Comparison of ENCODE assay signal across 25 cellular contexts in the genomic region with DNA sequence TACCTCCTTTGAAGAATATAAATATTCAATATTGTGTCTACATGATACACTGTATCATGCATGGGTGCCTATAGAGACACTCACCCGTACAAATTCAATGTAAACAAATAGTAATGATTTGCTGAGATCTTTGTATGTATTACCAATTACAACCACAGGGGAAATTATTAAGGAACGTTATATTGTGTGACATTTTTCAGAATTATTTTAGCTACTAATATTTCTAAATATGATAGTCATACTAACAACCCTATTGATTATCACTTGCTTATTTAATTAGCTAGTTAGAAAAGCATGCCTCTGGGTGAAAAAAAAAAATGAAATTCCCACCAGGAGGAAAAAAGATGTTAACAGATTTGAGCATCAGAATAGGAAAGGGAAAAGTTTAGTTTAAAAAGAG. TPM values are rescaled to one million over a fixed set of nuclear protein-coding genes. Genes with fewer than 3 reads are reported as not detected.
DNase-seq lines count a peak whose midpoint lies in the region; ATAC-seq and TF ChIP-seq lines count a peak whose summit lies in the region.
"Had no signal": no experiment of that assay in that cellular context is flagged by ENCODE, and none has a peak within 500 bp of the region (broad histone marks: within the 10 kb centered on the region; RNA-seq: fewer than 3 reads in every experiment).

No MANE protein-coding gene starts in this region.

- H3F3A ChIP-seq in SK-N-SH (replicated peaks; ENCODE audit: insufficient read depth): no peaks in the 10 kb centered on the region

- no peaks in the 10 kb centered on the region for H3K9me2 ChIP-seq in SK-N-SH

- TF ChIP-seq CTCF in endodermal cell (conservative IDR thresholded peaks at IDR 0.05) (peak; percentile 50), neural crest cell (conservative IDR thresholded peaks at IDR 0.05) (peak; percentile 54), SK-N-SH (IDR thresholded peaks at IDR 0.05) (no peak), foreskin keratinocyte (conservative IDR thresholded peaks at IDR 0.05) (no peak)

- H3K4me3 ChIP-seq in HAP-1: peak overlapping the region; percentile 39
- H3K4me3 ChIP-seq in endodermal cell (ENCODE audit: low read length): no peak overlapping the region
- no peak overlapping the region for H3K4me3 ChIP-seq in SK-N-SH (ENCODE audit: low read depth in 2 of 2, low read length in 1 of 2)
- H3K4me3 ChIP-seq: BLaER1, breast epithelium, gastrocnemius medialis had no signal

- H3K27me3 ChIP-seq in HAP-1 (ENCODE audit: low read depth) (no peaks in the 10 kb centered on the region), endodermal cell (ENCODE audit: control insufficient read depth, insufficient read depth, low read length, poor library complexity, severe bottlenecking) (no peaks in the 10 kb centered on the region), SK-N-SH (ENCODE audit: insufficient read depth) (peaks cover 12% of the 10 kb centered on the region), foreskin keratinocyte (peaks cover 3% of the 10 kb centered on the region)
- H3K27me3 ChIP-seq: BLaER1, breast epithelium had no signal

- no peaks in the 10 kb centered on the region for H3K9me3 Mint-ChIP-seq in endodermal cell
- no peaks in the 10 kb centered on the region for H3K9me3 Mint-ChIP-seq in neural crest cell
- H3K9me3 Mint-ChIP-seq in stimulated activated naive B cell treated with anti-CD40 and anti-IgM and Interleukin-4, amounts not matched to agents 10 μg/mL and 1 μg/mL and 100 μg/mL, for 72 hours: no peaks in the 10 kb centered on the region
- H3K9me3 Mint-ChIP-seq: activated naive CD4-positive, alpha-beta T cell treated with anti-CD3 and anti-CD28 coated beads, Interleukin-2, amount 10 ng/mL, durations not matched to agents 7 days and 5 days had no signal

- H3K4me1 Mint-ChIP-seq in endodermal cell: peaks cover 36% of the 10 kb centered on the region
- peaks cover 41% of the 10 kb centered on the region for H3K4me1 Mint-ChIP-seq in neural crest cell
- H3K4me1 Mint-ChIP-seq in stimulated activated naive B cell treated with anti-CD40 and anti-IgM and Interleukin-4, amounts not matched to agents 10 μg/mL and 1 μg/mL and 100 μg/mL, for 72 hours: no peaks in the 10 kb centered on the region
- H3K4me1 Mint-ChIP-seq: activated naive CD4-positive, alpha-beta T cell treated with anti-CD3 and anti-CD28 coated beads, Interleukin-2, amount 10 ng/mL, durations not matched to agents 7 days and 5 days had no signal

- DNase-seq in HAP-1 (ENCODE audit: low spot score in 2 of 2): peak in 1 of 2 experiments; percentile 15
- peak; percentile 66 for DNase-seq in NCI-H1694 treated with DMSO at 0.1 percent for 48 hours (lab: John Stamatoyannopoulos, UW)
- DNase-seq in endodermal cell: no peak
- no peak for DNase-seq in neural crest cell (ENCODE audit: low read depth, low spot score)
- DNase-seq in SK-N-SH: no peak
- DNase-seq in stimulated activated naive B cell treated with anti-CD40 and anti-IgM and Interleukin-4, amounts not matched to agents 10 μg/mL and 1 μg/mL and 100 μg/mL, for 72 hours: no peak
- no peak for DNase-seq in stimulated activated CD4-positive, alpha-beta T cell treated with anti-CD3 and anti-CD28 coated beads, Interleukin-1b, Interleukin-23, amount 100 ng/mL, for 48 hours
- DNase-seq in foreskin keratinocyte: no peak
- DNase-seq: activated CD4-positive, alpha-beta T cell treated with anti-CD3 and anti-CD28 coated beads, Interleukin-2, amount 50 U/mL, for 48 hours; activated naive CD4-positive, alpha-beta T cell treated with anti-CD3 and anti-CD28 coated beads, Interleukin-2, amount 10 ng/mL, durations not matched to agents 7 days and 5 days; gastrocnemius medialis; H7; hippocampal formation; left colon; mammary epithelial cell; NCI-H1436 treated with DMSO at 0.1 percent for 48 hours; NCI-H2171; NCI-H774; nucleus accumbens; RPMI8226; trophoblast cell had no signal

- H3K79me2 ChIP-seq in SK-N-SH (ENCODE audit: insufficient read depth): no peaks in the 10 kb centered on the region

- H4K20me1 ChIP-seq in SK-N-SH (ENCODE audit: insufficient read depth): no peaks in the 10 kb centered on the region
- H4K20me1 ChIP-seq: BLaER1 had no signal

- WGBS in endodermal cell (ENCODE audit: insufficient coverage in 1 of 2, insufficient read length in 1 of 2), 2 experiments: no CpG with 5 or more reads among the region's 2 CpGs
- 47% methylated on average over 2 of the region's 2 CpGs for WGBS in SK-N-SH (ENCODE audit: low lambda C conversion rate)

- in situ Hi-C loops in HAP-1 (cut with MboI; ENCODE audit: low sequenced_read_pairs): no loop called here

- no peak overlapping the region for H3K27ac Mint-ChIP-seq in endodermal cell
- peak overlapping the region; percentile 44 for H3K27ac Mint-ChIP-seq in neural crest cell (ENCODE audit: unreplicated experiment)
- H3K27ac Mint-ChIP-seq in stimulated activated naive B cell treated with anti-CD40 and anti-IgM and Interleukin-4, amounts not matched to agents 10 μg/mL and 1 μg/mL and 100 μg/mL, for 72 hours: no peak overlapping the region
- H3K27ac Mint-ChIP-seq: activated naive CD4-positive, alpha-beta T cell treated with anti-CD3 and anti-CD28 coated beads, Interleukin-2, amount 10 ng/mL, durations not matched to agents 7 days and 5 days had no signal

- H3K4me1 ChIP-seq in HAP-1 (peaks cover 36% of the 10 kb centered on the region), endodermal cell (ENCODE audit: control insufficient read depth, insufficient read depth, low read length) (peaks cover 3% of the 10 kb centered on the region), SK-N-SH (ENCODE audit: control insufficient read depth in 1 of 2, insufficient read depth in 2 of 2, low read depth in 1 of 2, low read length in 1 of 2) (peaks cover 0 to 5% of the 10 kb centered on the region in 2 experiments; a peak in 2 of 4 replicates), foreskin keratinocyte (no peaks in the 10 kb centered on the region)
- H3K4me1 ChIP-seq: BLaER1, breast epithelium had no signal

- H3K36me3 Mint-ChIP-seq in endodermal cell (ENCODE audit: low read depth): no peaks in the 10 kb centered on the region
- no peaks in the 10 kb centered on the region for H3K36me3 Mint-ChIP-seq in neural crest cell (ENCODE audit: low read depth)
- H3K36me3 Mint-ChIP-seq in stimulated activated naive B cell treated with anti-CD40 and anti-IgM and Interleukin-4, amounts not matched to agents 10 μg/mL and 1 μg/mL and 100 μg/mL, for 72 hours: no peaks in the 10 kb centered on the region
- H3K36me3 Mint-ChIP-seq: activated naive CD4-positive, alpha-beta T cell treated with anti-CD3 and anti-CD28 coated beads, Interleukin-2, amount 10 ng/mL, durations not matched to agents 7 days and 5 days had no signal

- no peak for TF ChIP-seq EP300 in SK-N-SH (IDR thresholded peaks at IDR 0.05; ENCODE audit: borderline replicate concordance in 1 of 2, low read depth in 1 of 2, low read length in 1 of 2)

- H3K4me3 Mint-ChIP-seq in endodermal cell (no peak overlapping the region), neural crest cell (peak overlapping the region; percentile 91)
- no peak overlapping the region for H3K4me3 Mint-ChIP-seq in stimulated activated naive B cell treated with anti-CD40 and anti-IgM and Interleukin-4, amounts not matched to agents 10 μg/mL and 1 μg/mL and 100 μg/mL, for 72 hours
- H3K4me3 Mint-ChIP-seq: activated naive CD4-positive, alpha-beta T cell treated with anti-CD3 and anti-CD28 coated beads, Interleukin-2, amount 10 ng/mL, durations not matched to agents 7 days and 5 days had no signal

- H3K27me3 Mint-ChIP-seq in endodermal cell (ENCODE audit: insufficient read depth) (no peaks in the 10 kb centered on the region), neural crest cell (ENCODE audit: low read depth) (no peaks in the 10 kb centered on the region)
- peaks cover 0 to 6% of the 10 kb centered on the region in 2 donors for H3K27me3 Mint-ChIP-seq in stimulated activated naive B cell treated with anti-CD40 and anti-IgM and Interleukin-4, amounts not matched to agents 10 μg/mL and 1 μg/mL and 100 μg/mL, for 72 hours
- H3K27me3 Mint-ChIP-seq: activated naive CD4-positive, alpha-beta T cell treated with anti-CD3 and anti-CD28 coated beads, Interleukin-2, amount 10 ng/mL, durations not matched to agents 7 days and 5 days had no signal

- TF ChIP-seq RAD21 in SK-N-SH (IDR thresholded peaks at IDR 0.05; ENCODE audit: low read length): no peak

- H2AFZ ChIP-seq in SK-N-SH (ENCODE audit: low read depth): no peak overlapping the region

- H3K4me2 ChIP-seq in SK-N-SH: no peak overlapping the region
- H3K4me2 ChIP-seq: BLaER1, KMS-11 had no signal

- H3K9ac ChIP-seq in endodermal cell (ENCODE audit: extremely low read depth, low read length, poor library complexity, severe bottlenecking): no peak overlapping the region
- no peak overlapping the region for H3K9ac ChIP-seq in SK-N-SH
- H3K9ac ChIP-seq: BLaER1, KMS-11 had no signal

- H3K36me3 ChIP-seq in HAP-1 (replicated peaks) (no peaks in the 10 kb centered on the region), endodermal cell (ENCODE audit: control insufficient read depth, insufficient read depth, low read length) (no peaks in the 10 kb centered on the region), SK-N-SH (replicated peaks in 1 of 2; ENCODE audit: control insufficient read depth in 1 of 2, insufficient read depth in 2 of 2, low read length in 1 of 2) (no peaks in the 10 kb centered on the region)
- H3K36me3 ChIP-seq: BLaER1, breast epithelium, gastrocnemius medialis had no signal

- H3K27ac ChIP-seq in endodermal cell (ENCODE audit: low read depth, low read length) (no peak overlapping the region), SK-N-SH (ENCODE audit: low read depth in 2 of 2, low read length in 1 of 2) (no peak overlapping the region), foreskin keratinocyte (no peak overlapping the region)
- H3K27ac ChIP-seq: BLaER1, breast epithelium, gastrocnemius medialis, KMS-11 had no signal

- no peak for ATAC-seq in stimulated activated naive B cell treated with anti-CD40 and anti-IgM and Interleukin-4, amounts not matched to agents 10 μg/mL and 1 μg/mL and 100 μg/mL, for 72 hours (replicated peaks)
- no peak for ATAC-seq in foreskin keratinocyte
- ATAC-seq: activated CD4-positive, CD25-positive, alpha-beta regulatory T cell treated with anti-CD3 and anti-CD28 coated beads, Interleukin-2, amount 50 U/mL, for 24 hours; gastrocnemius medialis; left colon had no signal

- POLR2A ChIA-PET in SK-N-SH (lab: Yijun Ruan, JAX): no interaction called here

- no peaks in the 10 kb centered on the region for H3K9me3 ChIP-seq in HAP-1
- H3K9me3 ChIP-seq in endodermal cell (ENCODE audit: control insufficient read depth, low read length): no peaks in the 10 kb centered on the region
- H3K9me3 ChIP-seq in SK-N-SH: no peaks in the 10 kb centered on the region
- H3K9me3 ChIP-seq: BLaER1, breast epithelium, gastrocnemius medialis had no signal

- CTCF ChIA-PET in SK-N-SH (lab: Yijun Ruan, JAX): interaction anchor here (1.7 to 1.8 kb wide), 2 partner anchors 10 to 12 kb away, joined by 4 to 7 read pairs; no protein-coding TSS in a partner anchor

RNA-seq across cellular contexts. Expression of gene SOX5, which starts 2.1 kb away (rescaled TPM):
- total RNA-seq in endodermal cell: 10 to 100 TPM in 1 of 2 donors, 1 to 10 TPM in 1; 6.8 to 30.7 TPM
- 17.8 TPM for polyA plus RNA-seq in endodermal cell (2013, experiment 1 of 2)
- 19.7 TPM for polyA plus RNA-seq in endodermal cell (2013, experiment 2 of 2)
- total RNA-seq in neural crest cell: 86.6 and 86.8 TPM in 2 replicates
- polyA plus RNA-seq in SK-N-SH (2012; rRNA removed): 0.21 and 0.39 TPM in 2 replicates
- 0.21 and 0.30 TPM in 2 replicates for polyA plus RNA-seq in SK-N-SH (2012; cell fraction: cytosol; rRNA removed)
- 0.32 and 0.47 TPM in 2 replicates for polyA plus RNA-seq in SK-N-SH (2012; cell fraction: nucleus; rRNA removed)
- 0.42 and 0.65 TPM in 2 replicates for total RNA-seq in foreskin keratinocyte
- polyA plus RNA-seq in foreskin keratinocyte: 0.02 and 0.09 TPM in 2 replicates
- polyA plus RNA-seq: mammary epithelial cell had no signal

Comparison
In these comparisons a context has a peak if more than half of its experiments do, and no peak if none do; other contexts are left out.
1. CTCF ChIP-seq: peak in endodermal cell (single experiment) and neural crest cell (single experiment); none in SK-N-SH (single experiment) and foreskin keratinocyte (single experiment).